ENCODE assay signal across 12 cellular contexts in genomic region chr22:46065733-46066454, GRCh38.
DNase-seq lines count a peak whose midpoint lies in the region; ATAC-seq and TF ChIP-seq lines count a peak whose summit lies in the region.
"Had no signal": no experiment of that assay in that cellular context is flagged by ENCODE, and none has a peak within 500 bp of the region (broad histone marks: within the 10 kb centered on the region; RNA-seq: fewer than 3 reads in every experiment).

No MANE protein-coding gene starts in this region.

- no peak overlapping the region for H3K9ac ChIP-seq in BLaER1

- H3K4me1 ChIP-seq in BLaER1 (peaks cover 76% of the 10 kb centered on the region), prostate gland (replicated peaks) (peaks cover 11% of the 10 kb centered on the region)

- no peaks in the 10 kb centered on the region for H3K9me3 ChIP-seq in BLaER1
- H3K9me3 ChIP-seq in prostate gland = no peaks in the 10 kb centered on the region

- peak overlapping the region; percentile 9; the same call in 1 of the 2 replicates for H3K4me2 ChIP-seq in BLaER1
- H3K4me2 ChIP-seq: GM23338 had no signal

- no peak for TF ChIP-seq CTCF in prostate gland (IDR thresholded peaks at IDR 0.05)

- H3K27ac ChIP-seq in BLaER1 = no peak overlapping the region
- peak overlapping the region; percentile 99 for H3K27ac ChIP-seq in epithelial cell of prostate
- peak overlapping the region; percentile 100 for H3K27ac ChIP-seq in prostate gland

- peaks cover 45% of the 10 kb centered on the region for H4K20me1 ChIP-seq in BLaER1

- H3K27me3 ChIP-seq in BLaER1 (peaks cover 77% of the 10 kb centered on the region), prostate gland (replicated peaks; ENCODE audit: insufficient read depth) (no peaks in the 10 kb centered on the region)

- DNase-seq in NCI-H69 (lab: John Stamatoyannopoulos, UW) = peak; percentile 61
- DNase-seq in epithelial cell of prostate (ENCODE audit: low read depth, low spot score) = no peak
- DNase-seq in prostate gland (ENCODE audit: low spot score) = no peak
- no peak for DNase-seq in NCI-H2171 treated with DMSO at 0.1 percent for 48 hours (lab: John Stamatoyannopoulos, UW)
- DNase-seq in ureter (ENCODE audit: low spot score) = no peak
- DNase-seq in GOT3 (lab: John Stamatoyannopoulos, UW) = no peak
- DNase-seq: cortex of kidney; stimulated activated CD4-positive, alpha-beta T cell treated with anti-CD3 and anti-CD28 coated beads, Interleukin-12 subunit alpha, Interleukin-12 subunit beta, amount 100 ng/mL, for 4 hours; stimulated activated naive CD8-positive, alpha-beta T cell treated with anti-CD3 and anti-CD28 coated beads, Interleukin-15, Interleukin-2, amounts not matched to agents 100 U/mL and 50 U/mL, for 24 hours had no signal

- no peak for TF ChIP-seq POLR2A in prostate gland (IDR thresholded peaks at IDR 0.05)

- intact Hi-C loops in prostate gland (cut with DNase I) = no loop called here

- WGBS in prostate gland = 50% methylated on average over 1 of the region's 1 CpG

- H3K4me3 ChIP-seq in BLaER1 (no peak overlapping the region), prostate gland (peak overlapping the region; percentile 3 to 87)
- H3K4me3 ChIP-seq: GM23338 had no signal

- ATAC-seq in GM18870 (IDR thresholded peaks at IDR 0.05; ENCODE audit: unreplicated experiment) = no peak
- ATAC-seq: GM23338; stimulated activated naive CD8-positive, alpha-beta T cell treated with anti-CD3 and anti-CD28 coated beads, Interleukin-15, Interleukin-2, amounts not matched to agents 100 U/mL and 50 U/mL, for 24 hours had no signal

- H3K36me3 ChIP-seq in BLaER1 = peaks cover 5% of the 10 kb centered on the region; the same call in 1 of the 2 replicates
- H3K36me3 ChIP-seq in prostate gland = no peaks in the 10 kb centered on the region
